14 cellular contexts compared by ENCODE assay signal in genomic region chr1:178942285-178943218, GRCh38.
DNase-seq lines count a peak whose midpoint lies in the region; ATAC-seq and TF ChIP-seq lines count a peak whose summit lies in the region.
"Had no signal": no experiment of that assay in that cellular context is flagged by ENCODE, and none has a peak within 500 bp of the region (broad histone marks: within the 10 kb centered on the region; RNA-seq: fewer than 3 reads in every experiment).

No MANE protein-coding gene starts in this region.

- POLR2A ChIA-PET in activated CD4-positive, alpha-beta memory T cell treated with anti-CD3 and anti-CD28 coated beads for 36 hours (lab: Charles Lee), result interaction anchor here (0.6 kb wide), 1 partner anchor 420 kb away, joined by 3 read pairs; no protein-coding TSS in a partner anchor
- POLR2A ChIA-PET in activated CD4-positive, alpha-beta memory T cell treated with anti-CD3 and anti-CD28 coated beads, Interleukin-2, amount 10 ng/mL, durations not matched to agents 7 days and 5 days (lab: Charles Lee), result no interaction called here

- H3K4me1 ChIP-seq in stomach, result peaks cover 0 to 41% (median 19%) of the 10 kb centered on the region in 4 donors

- H3K27me3 Mint-ChIP-seq in activated CD4-positive, alpha-beta memory T cell treated with anti-CD3 and anti-CD28 coated beads for 36 hours, result peaks cover 9% of the 10 kb centered on the region
- H3K27me3 Mint-ChIP-seq in activated CD4-positive, alpha-beta memory T cell treated with anti-CD3 and anti-CD28 coated beads, Interleukin-2, amount 10 ng/mL, durations not matched to agents 7 days and 5 days, result peaks cover 6% of the 10 kb centered on the region

- CTCF ChIA-PET in activated CD4-positive, alpha-beta memory T cell treated with anti-CD3 and anti-CD28 coated beads for 36 hours (lab: Charles Lee), result no interaction called here
- CTCF ChIA-PET in activated CD4-positive, alpha-beta memory T cell treated with anti-CD3 and anti-CD28 coated beads, Interleukin-2, amount 10 ng/mL, durations not matched to agents 7 days and 5 days (lab: Charles Lee), result no interaction called here

- H3K36me3 Mint-ChIP-seq in activated CD4-positive, alpha-beta memory T cell treated with anti-CD3 and anti-CD28 coated beads for 36 hours, result no peaks in the 10 kb centered on the region
- no peaks in the 10 kb centered on the region for H3K36me3 Mint-ChIP-seq in activated CD4-positive, alpha-beta memory T cell treated with anti-CD3 and anti-CD28 coated beads, Interleukin-2, amount 10 ng/mL, durations not matched to agents 7 days and 5 days (ENCODE audit: low read depth)

- H3K36me3 ChIP-seq in stomach, result no peaks in the 10 kb centered on the region
- H3K36me3 ChIP-seq: thyroid gland had no signal

- DNase-seq in activated CD4-positive, alpha-beta memory T cell treated with anti-CD3 and anti-CD28 coated beads for 36 hours, result peak; percentile 32
- no peak for DNase-seq in activated CD4-positive, alpha-beta memory T cell treated with anti-CD3 and anti-CD28 coated beads, Interleukin-2, amount 10 ng/mL, durations not matched to agents 7 days and 5 days
- peak; percentile 91 for DNase-seq in SKM-1 treated with dmso at 0.1 percent for 144 hours (lab: John Stamatoyannopoulos, UW; ENCODE audit: unreplicated experiment)
- peak; percentile 59 for DNase-seq in left cardiac atrium
- no peak for DNase-seq in stomach
- DNase-seq in CD1c-positive myeloid dendritic cell (ENCODE audit: extremely low spot score), result no peak
- DNase-seq: 8988T; activated T-cell treated with anti-CD3 and anti-CD28 coated beads, Interleukin-2, amount 50 U/mL, for 4 hours; NCI-H1417 treated with DMSO at 0.1 percent for 48 hours; stimulated activated CD4-positive, alpha-beta T cell treated with anti-CD3 and anti-CD28 coated beads, Interleukin-12 subunit alpha, Interleukin-12 subunit beta, amount 100 ng/mL, for 4 hours; SW 1271; thyroid gland had no signal

- no peaks in the 10 kb centered on the region for H3K9me3 ChIP-seq in stomach
- H3K9me3 ChIP-seq: thyroid gland had no signal

- H3K4me1 Mint-ChIP-seq in activated CD4-positive, alpha-beta memory T cell treated with anti-CD3 and anti-CD28 coated beads for 36 hours (ENCODE audit: low read depth), result no peaks in the 10 kb centered on the region
- H3K4me1 Mint-ChIP-seq in activated CD4-positive, alpha-beta memory T cell treated with anti-CD3 and anti-CD28 coated beads, Interleukin-2, amount 10 ng/mL, durations not matched to agents 7 days and 5 days, result peaks cover 9% of the 10 kb centered on the region

- 66 to 83% (median 80%) methylated on average over 15 of the region's 15 CpGs for WGBS in stomach, 5 donors

- no peak for TF ChIP-seq CTCF in stomach (IDR thresholded peaks at IDR 0.05)

- no peak for TF ChIP-seq EP300 in stomach (IDR thresholded peaks at IDR 0.05)

- no peak overlapping the region for H3K4me3 ChIP-seq in stomach
- H3K4me3 ChIP-seq: thyroid gland had no signal

- H3K27ac ChIP-seq in stomach, result peak overlapping the region in 3 of 5 donors; percentile 5 to 54 (median 26)
- H3K27ac ChIP-seq: thyroid gland had no signal

- H3K4me3 Mint-ChIP-seq in activated CD4-positive, alpha-beta memory T cell treated with anti-CD3 and anti-CD28 coated beads for 36 hours, result no peak overlapping the region
- H3K4me3 Mint-ChIP-seq in activated CD4-positive, alpha-beta memory T cell treated with anti-CD3 and anti-CD28 coated beads, Interleukin-2, amount 10 ng/mL, durations not matched to agents 7 days and 5 days, result no peak overlapping the region
- H3K4me3 Mint-ChIP-seq: activated T-cell treated with anti-CD3 and anti-CD28 coated beads, Interleukin-2, amount 50 U/mL, for 4 hours had no signal

- no peaks in the 10 kb centered on the region for H3K9me3 Mint-ChIP-seq in activated CD4-positive, alpha-beta memory T cell treated with anti-CD3 and anti-CD28 coated beads for 36 hours
- no peaks in the 10 kb centered on the region for H3K9me3 Mint-ChIP-seq in activated CD4-positive, alpha-beta memory T cell treated with anti-CD3 and anti-CD28 coated beads, Interleukin-2, amount 10 ng/mL, durations not matched to agents 7 days and 5 days
- H3K9me3 Mint-ChIP-seq: activated T-cell treated with anti-CD3 and anti-CD28 coated beads, Interleukin-2, amount 50 U/mL, for 4 hours had no signal

- no peak overlapping the region for H3K27ac Mint-ChIP-seq in activated CD4-positive, alpha-beta memory T cell treated with anti-CD3 and anti-CD28 coated beads for 36 hours
- H3K27ac Mint-ChIP-seq in activated CD4-positive, alpha-beta memory T cell treated with anti-CD3 and anti-CD28 coated beads, Interleukin-2, amount 10 ng/mL, durations not matched to agents 7 days and 5 days, result no peak overlapping the region

- intact Hi-C loops in activated CD4-positive, alpha-beta memory T cell treated with anti-CD3 and anti-CD28 coated beads for 36 hours (cut with micrococcal nuclease), result no loop called here
- intact Hi-C loops in left cardiac atrium (cut with DNase I), result no loop called here
- intact Hi-C loops in stomach (cut with DNase I; ENCODE audit: low total_unique reads), result no loop called here

- TF ChIP-seq POLR2A in stomach (IDR thresholded peaks at IDR 0.05), result no peak

- ATAC-seq in left cardiac atrium, result peak in 1 of 2 donors; percentile 52
- ATAC-seq in HG03045 (IDR thresholded peaks at IDR 0.05; ENCODE audit: unreplicated experiment), result no peak
- no peak for ATAC-seq in HG02840 (IDR thresholded peaks at IDR 0.05; ENCODE audit: low FRiP score, unreplicated experiment)
- ATAC-seq: activated T-cell treated with anti-CD3 and anti-CD28 coated beads, Interleukin-2, amount 50 U/mL, for 4 hours had no signal

- no peaks in the 10 kb centered on the region for H3K27me3 ChIP-seq in stomach
- H3K27me3 ChIP-seq: thyroid gland had no signal

Comparison
In these comparisons a context has a peak if more than half of its experiments do, and no peak if none do; other contexts are left out.
1. DNase-seq: peak in activated CD4-positive, alpha-beta memory T cell treated with anti-CD3 and anti-CD28 coated beads for 36 hours (single experiment), SKM-1 treated with dmso at 0.1 percent for 144 hours (single experiment) and left cardiac atrium (single experiment); none in activated CD4-positive, alpha-beta memory T cell treated with anti-CD3 and anti-CD28 coated beads, Interleukin-2, amount 10 ng/mL, durations not matched to agents 7 days and 5 days (single experiment), stomach (single experiment) and CD1c-positive myeloid dendritic cell (single experiment).